2 cellular contexts compared by ENCODE assay signal in genomic region chr7:100943693-100944092, GRCh38.
TF ChIP-seq lines count a peak whose summit lies in the region.

No MANE protein-coding gene starts in this region.

TF ChIP-seq in GM23338, 12 proteins besides CTCF, POLR2A, EP300 and RAD21:
- TF ChIP-seq CREB1 (CRISPR knock-in tag; IDR thresholded peaks at IDR 0.05; ENCODE audit: low read depth) (no peak), ZNF114 (CRISPR knock-in tag; IDR thresholded peaks at IDR 0.05) (no peak), NANOG (IDR thresholded peaks at IDR 0.05; ENCODE audit: borderline replicate concordance) (0 out of 2 replicates have a peak, but pooled peaks have one; percentile 6)
- TF ChIP-seq, protein P1, sequence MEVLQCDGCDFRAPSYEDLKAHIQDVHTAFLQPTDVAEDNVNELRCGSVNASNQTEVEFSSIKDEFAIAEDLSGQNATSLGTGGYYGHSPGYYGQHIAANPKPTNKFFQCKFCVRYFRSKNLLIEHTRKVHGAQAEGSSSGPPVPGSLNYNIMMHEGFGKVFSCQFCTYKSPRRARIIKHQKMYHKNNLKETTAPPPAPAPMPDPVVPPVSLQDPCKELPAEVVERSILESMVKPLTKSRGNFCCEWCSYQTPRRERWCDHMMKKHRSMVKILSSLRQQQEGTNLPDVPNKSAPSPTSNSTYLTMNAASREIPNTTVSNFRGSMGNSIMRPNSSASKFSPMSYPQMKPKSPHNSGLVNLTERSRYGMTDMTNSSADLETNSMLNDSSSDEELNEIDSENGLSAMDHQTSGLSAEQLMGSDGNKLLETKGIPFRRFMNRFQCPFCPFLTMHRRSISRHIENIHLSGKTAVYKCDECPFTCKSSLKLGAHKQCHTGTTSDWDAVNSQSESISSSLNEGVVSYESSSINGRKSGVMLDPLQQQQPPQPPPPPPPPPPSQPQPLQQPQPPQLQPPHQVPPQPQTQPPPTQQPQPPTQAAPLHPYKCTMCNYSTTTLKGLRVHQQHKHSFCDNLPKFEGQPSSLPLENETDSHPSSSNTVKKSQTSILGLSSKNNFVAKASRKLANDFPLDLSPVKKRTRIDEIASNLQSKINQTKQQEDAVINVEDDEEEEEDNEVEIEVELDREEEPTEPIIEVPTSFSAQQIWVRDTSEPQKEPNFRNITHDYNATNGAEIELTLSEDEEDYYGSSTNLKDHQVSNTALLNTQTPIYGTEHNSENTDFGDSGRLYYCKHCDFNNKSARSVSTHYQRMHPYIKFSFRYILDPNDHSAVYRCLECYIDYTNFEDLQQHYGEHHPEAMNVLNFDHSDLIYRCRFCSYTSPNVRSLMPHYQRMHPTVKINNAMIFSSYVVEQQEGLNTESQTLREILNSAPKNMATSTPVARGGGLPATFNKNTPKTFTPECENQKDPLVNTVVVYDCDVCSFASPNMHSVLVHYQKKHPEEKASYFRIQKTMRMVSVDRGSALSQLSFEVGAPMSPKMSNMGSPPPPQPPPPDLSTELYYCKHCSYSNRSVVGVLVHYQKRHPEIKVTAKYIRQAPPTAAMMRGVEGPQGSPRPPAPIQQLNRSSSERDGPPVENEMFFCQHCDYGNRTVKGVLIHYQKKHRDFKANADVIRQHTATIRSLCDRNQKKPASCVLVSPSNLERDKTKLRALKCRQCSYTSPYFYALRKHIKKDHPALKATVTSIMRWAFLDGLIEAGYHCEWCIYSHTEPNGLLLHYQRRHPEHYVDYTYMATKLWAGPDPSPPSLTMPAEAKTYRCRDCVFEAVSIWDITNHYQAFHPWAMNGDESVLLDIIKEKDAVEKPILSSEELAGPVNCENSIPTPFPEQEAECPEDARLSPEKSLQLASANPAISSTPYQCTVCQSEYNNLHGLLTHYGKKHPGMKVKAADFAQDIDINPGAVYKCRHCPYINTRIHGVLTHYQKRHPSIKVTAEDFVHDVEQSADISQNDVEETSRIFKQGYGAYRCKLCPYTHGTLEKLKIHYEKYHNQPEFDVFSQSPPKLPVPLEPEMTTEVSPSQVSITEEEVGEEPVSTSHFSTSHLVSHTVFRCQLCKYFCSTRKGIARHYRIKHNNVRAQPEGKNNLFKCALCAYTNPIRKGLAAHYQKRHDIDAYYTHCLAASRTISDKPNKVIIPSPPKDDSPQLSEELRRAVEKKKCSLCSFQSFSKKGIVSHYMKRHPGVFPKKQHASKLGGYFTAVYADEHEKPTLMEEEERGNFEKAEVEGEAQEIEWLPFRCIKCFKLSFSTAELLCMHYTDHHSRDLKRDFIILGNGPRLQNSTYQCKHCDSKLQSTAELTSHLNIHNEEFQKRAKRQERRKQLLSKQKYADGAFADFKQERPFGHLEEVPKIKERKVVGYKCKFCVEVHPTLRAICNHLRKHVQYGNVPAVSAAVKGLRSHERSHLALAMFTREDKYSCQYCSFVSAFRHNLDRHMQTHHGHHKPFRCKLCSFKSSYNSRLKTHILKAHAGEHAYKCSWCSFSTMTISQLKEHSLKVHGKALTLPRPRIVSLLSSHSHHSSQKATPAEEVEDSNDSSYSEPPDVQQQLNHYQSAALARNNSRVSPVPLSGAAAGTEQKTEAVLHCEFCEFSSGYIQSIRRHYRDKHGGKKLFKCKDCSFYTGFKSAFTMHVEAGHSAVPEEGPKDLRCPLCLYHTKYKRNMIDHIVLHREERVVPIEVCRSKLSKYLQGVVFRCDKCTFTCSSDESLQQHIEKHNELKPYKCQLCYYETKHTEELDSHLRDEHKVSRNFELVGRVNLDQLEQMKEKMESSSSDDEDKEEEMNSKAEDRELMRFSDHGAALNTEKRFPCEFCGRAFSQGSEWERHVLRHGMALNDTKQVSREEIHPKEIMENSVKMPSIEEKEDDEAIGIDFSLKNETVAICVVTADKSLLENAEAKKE (CRISPR knock-in tag; IDR thresholded peaks at IDR 0.05) = no peak

TF ChIP-seq in H1, 55 proteins besides CTCF, POLR2A, EP300 and RAD21:
- TF ChIP-seq BCL11A (IDR thresholded peaks at IDR 0.05; ENCODE audit: low read depth in 2 of 2, low read length in 2 of 2) (no peak), SP2 (IDR thresholded peaks at IDR 0.05; ENCODE audit: low read length) (no peak), TBP (IDR thresholded peaks at IDR 0.05; ENCODE audit: low read depth, low read length) (no peak), RBBP5 (IDR thresholded peaks at IDR 0.05; ENCODE audit: borderline replicate concordance, low read depth, low read length) (no peak), BRCA1 (IDR thresholded peaks at IDR 0.05; ENCODE audit: low read depth, low read length) (no peak), TCF12 (IDR thresholded peaks at IDR 0.05; ENCODE audit: low read depth, low read length) (peak; percentile 76; the same call in 1 of the 2 replicates), MAFK (IDR thresholded peaks at IDR 0.05; ENCODE audit: low read depth, low read length) (no peak), POU5F1 (IDR thresholded peaks at IDR 0.05; ENCODE audit: low read depth, low read length) (peak; percentile 55; the same call in 1 of the 2 replicates), SUZ12 (IDR thresholded peaks at IDR 0.05; ENCODE audit: low read length) (no peak), HDAC2 (IDR thresholded peaks at IDR 0.05; ENCODE audit: borderline replicate concordance in 1 of 2, low read depth in 2 of 2, low read length in 2 of 2) (peak in 1 of 2 experiments; percentile 91; a peak in 1 of 4 replicates), NANOG (IDR thresholded peaks at IDR 0.05; ENCODE audit: insufficient read depth, low read depth, low read length, poor library complexity, severe bottlenecking) (peak; percentile 90)
